ENCODE assay signal across 20 cellular contexts in the genomic region with DNA sequence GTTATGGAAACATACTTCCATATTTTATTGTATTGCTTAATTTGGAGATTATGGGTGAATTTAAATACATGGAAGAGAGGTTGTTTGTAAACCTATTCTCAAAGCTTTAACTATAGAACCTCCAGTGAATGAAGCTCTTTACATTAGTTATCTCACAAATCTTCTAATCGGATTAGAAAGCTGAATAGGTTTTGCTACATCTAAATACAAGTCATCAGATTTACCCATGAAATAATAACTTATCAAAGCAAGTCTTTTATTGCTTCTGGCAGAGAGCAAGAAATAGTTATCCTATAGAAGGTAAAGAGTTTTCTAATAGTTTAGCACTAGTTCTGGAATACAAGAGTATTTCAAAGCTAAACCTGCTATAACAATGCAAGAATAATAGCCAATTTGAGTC.
DNase-seq lines count a peak whose midpoint lies in the region; ATAC-seq and TF ChIP-seq lines count a peak whose summit lies in the region.
"Had no signal": no experiment of that assay in that cellular context is flagged by ENCODE, and none has a peak within 500 bp of the region (broad histone marks: within the 10 kb centered on the region; RNA-seq: fewer than 3 reads in every experiment).

No MANE protein-coding gene starts in this region.

- peaks cover 27% of the 10 kb centered on the region for H3K4me1 Mint-ChIP-seq in T-helper 17 cell
- peaks cover 17% of the 10 kb centered on the region for H3K4me1 Mint-ChIP-seq in stimulated activated effector memory CD8-positive, alpha-beta T cell treated with anti-CD3 and anti-CD28 coated beads, Interleukin-12 subunit alpha, Interleukin-12 subunit beta, amount 100 ng/mL, for 72 hours
- H3K4me1 Mint-ChIP-seq in endodermal cell: peaks cover 4% of the 10 kb centered on the region

- H3K27ac Mint-ChIP-seq in T-helper 17 cell (peak overlapping the region; percentile 57), endodermal cell (no peak overlapping the region)
- peak overlapping the region; percentile 53 for H3K27ac Mint-ChIP-seq in stimulated activated effector memory CD8-positive, alpha-beta T cell treated with anti-CD3 and anti-CD28 coated beads, Interleukin-12 subunit alpha, Interleukin-12 subunit beta, amount 100 ng/mL, for 72 hours
- H3K27ac Mint-ChIP-seq: CD14-positive monocyte had no signal

- no peak for ATAC-seq in T-helper 17 cell
- no peak for ATAC-seq in stimulated activated effector memory CD8-positive, alpha-beta T cell treated with anti-CD3 and anti-CD28 coated beads, Interleukin-12 subunit alpha, Interleukin-12 subunit beta, amount 100 ng/mL, for 72 hours
- ATAC-seq in GM21723 (IDR thresholded peaks at IDR 0.05; ENCODE audit: unreplicated experiment): no peak
- ATAC-seq: A549 had no signal

- DNase-seq in A673 (ENCODE audit: low spot score) (peak; percentile 5), NCI-H82 (lab: John Stamatoyannopoulos, UW) (peak; percentile 65), T-helper 17 cell (no peak), endodermal cell (no peak)
- DNase-seq in stimulated activated effector memory CD8-positive, alpha-beta T cell treated with anti-CD3 and anti-CD28 coated beads, Interleukin-12 subunit alpha, Interleukin-12 subunit beta, amount 100 ng/mL, for 72 hours (ENCODE audit: low spot score in 2 of 2): no peak
- no peak for DNase-seq in activated T-cell treated with anti-CD3 and anti-CD28 coated beads, Interleukin-2, amount 50 U/mL, for 48 hours
- DNase-seq: ACHN; BE2C; C1 segment of cervical spinal cord; CD4-positive, alpha-beta memory T cell; CD4-positive, CD25-positive, alpha-beta regulatory T cell; CD8-positive, alpha-beta memory T cell; COR-L47; DMS79 treated with DMSO at 0.1 percent for 48 hours; GF-D8 had no signal

- intact Hi-C loops in A673 (cut with micrococcal nuclease; ENCODE audit: unreplicated experiment): no loop called here

- no peaks in the 10 kb centered on the region for H3K27me3 Mint-ChIP-seq in T-helper 17 cell
- no peaks in the 10 kb centered on the region for H3K27me3 Mint-ChIP-seq in endodermal cell (ENCODE audit: insufficient read depth)
- H3K27me3 Mint-ChIP-seq: CD8-positive, alpha-beta memory T cell had no signal

- H3K4me3 ChIP-seq in A673 (ENCODE audit: low read depth, low read length, poor library complexity, severe bottlenecking): no peak overlapping the region
- H3K4me3 ChIP-seq in endodermal cell (ENCODE audit: low read length): no peak overlapping the region
- H3K4me3 ChIP-seq: A549, BLaER1 had no signal

- H3K36me3 ChIP-seq in A673 (ENCODE audit: insufficient read depth, low read length, poor library complexity, severe bottlenecking): peaks cover 22% of the 10 kb centered on the region
- peaks cover 76% of the 10 kb centered on the region for H3K36me3 ChIP-seq in endodermal cell (ENCODE audit: control insufficient read depth, insufficient read depth, low read length)
- H3K36me3 ChIP-seq: BE2C had no signal

- 67 to 93% methylated on average over 1 of the region's 1 CpG for WGBS in endodermal cell (ENCODE audit: insufficient coverage in 1 of 2, insufficient read length in 1 of 2), 2 experiments

- H3K36me3 Mint-ChIP-seq in T-helper 17 cell (ENCODE audit: low read depth): peaks cover 24% of the 10 kb centered on the region
- H3K36me3 Mint-ChIP-seq in stimulated activated effector memory CD8-positive, alpha-beta T cell treated with anti-CD3 and anti-CD28 coated beads, Interleukin-12 subunit alpha, Interleukin-12 subunit beta, amount 100 ng/mL, for 72 hours: peaks cover 70% of the 10 kb centered on the region
- H3K36me3 Mint-ChIP-seq in endodermal cell (ENCODE audit: low read depth): peaks cover 30% of the 10 kb centered on the region

- H3K4me1 ChIP-seq in A673 (ENCODE audit: insufficient read depth, low read length, poor library complexity, severe bottlenecking) (peaks cover 9% of the 10 kb centered on the region), endodermal cell (ENCODE audit: control insufficient read depth, insufficient read depth, low read length) (no peaks in the 10 kb centered on the region)
- H3K4me1 ChIP-seq: BE2C, BLaER1 had no signal

- CTCF ChIA-PET in A673 (lab: Charles Lee): no interaction called here

- H3K27me3 ChIP-seq in A673 (replicated peaks; ENCODE audit: insufficient read depth, low read depth, low read length, poor library complexity) (no peaks in the 10 kb centered on the region), endodermal cell (ENCODE audit: control insufficient read depth, insufficient read depth, low read length, poor library complexity, severe bottlenecking) (no peaks in the 10 kb centered on the region)
- H3K27me3 ChIP-seq: BE2C, BLaER1 had no signal

- POLR2A ChIA-PET in A673 (lab: Charles Lee; ENCODE audit: low non-redundant PET): no interaction called here

- no peaks in the 10 kb centered on the region for H3K9me3 Mint-ChIP-seq in stimulated activated effector memory CD8-positive, alpha-beta T cell treated with anti-CD3 and anti-CD28 coated beads, Interleukin-12 subunit alpha, Interleukin-12 subunit beta, amount 100 ng/mL, for 72 hours
- H3K9me3 Mint-ChIP-seq in endodermal cell: no peaks in the 10 kb centered on the region
- H3K9me3 Mint-ChIP-seq: CD4-positive, alpha-beta memory T cell; CD4-positive, CD25-positive, alpha-beta regulatory T cell; CD8-positive, alpha-beta memory T cell had no signal

- TF ChIP-seq CTCF in A673 (conservative IDR thresholded peaks at IDR 0.05; ENCODE audit: low read depth, low read length) (no peak), endodermal cell (conservative IDR thresholded peaks at IDR 0.05) (no peak)

- BruUV-seq in A673 (replicated peaks; lab: Mats Ljungman, UMichigan): no TSS peak

- H3K4me3 Mint-ChIP-seq in T-helper 17 cell (no peak overlapping the region), endodermal cell (no peak overlapping the region)
- H3K4me3 Mint-ChIP-seq in stimulated activated effector memory CD8-positive, alpha-beta T cell treated with anti-CD3 and anti-CD28 coated beads, Interleukin-12 subunit alpha, Interleukin-12 subunit beta, amount 100 ng/mL, for 72 hours: no peak overlapping the region
- H3K4me3 Mint-ChIP-seq: CD14-positive monocyte; CD4-positive, alpha-beta memory T cell; CD4-positive, CD25-positive, alpha-beta regulatory T cell; CD8-positive, alpha-beta memory T cell had no signal

- no peak overlapping the region for H3K9ac ChIP-seq in endodermal cell (ENCODE audit: extremely low read depth, low read length, poor library complexity, severe bottlenecking)
- H3K9ac ChIP-seq: BLaER1 had no signal

- no peak overlapping the region for H3K27ac ChIP-seq in A673 (ENCODE audit: low read depth, low read length, poor library complexity, severe bottlenecking)
- no peak overlapping the region for H3K27ac ChIP-seq in endodermal cell (ENCODE audit: low read depth, low read length)
- H3K27ac ChIP-seq: 22Rv1, A549, BLaER1 had no signal

- no peaks in the 10 kb centered on the region for H3K9me3 ChIP-seq in A673 (ENCODE audit: low read depth, low read length, poor library complexity, severe bottlenecking)
- H3K9me3 ChIP-seq in T-helper 17 cell (ENCODE audit: control insufficient read depth, low read length, poor library complexity, severe bottlenecking): no peaks in the 10 kb centered on the region
- H3K9me3 ChIP-seq in endodermal cell (ENCODE audit: control insufficient read depth, low read length): no peaks in the 10 kb centered on the region
- H3K9me3 ChIP-seq: A549, BE2C, BLaER1 had no signal

Comparison
In these comparisons a context has a peak if more than half of its experiments do, and no peak if none do; other contexts are left out.
1. DNase-seq: peak in A673 (single experiment) and NCI-H82 (single experiment); none in T-helper 17 cell (0 of 3), stimulated activated effector memory CD8-positive, alpha-beta T cell treated with anti-CD3 and anti-CD28 coated beads, Interleukin-12 subunit alpha, Interleukin-12 subunit beta, amount 100 ng/mL, for 72 hours (0 of 2), activated T-cell treated with anti-CD3 and anti-CD28 coated beads, Interleukin-2, amount 50 U/mL, for 48 hours (0 of 2) and endodermal cell (single experiment).